ENCODE assay signal across 9 cellular contexts in genomic region chr2:66433945-66434678, GRCh38. TPM values are rescaled to one million over a fixed set of nuclear protein-coding genes. Genes with fewer than 3 reads are reported as not detected.
A peak's percentile ranks its signal among the peaks of the same experiment; 100 is the strongest.
DNase-seq lines count a peak whose midpoint lies in the region; ATAC-seq and TF ChIP-seq lines count a peak whose summit lies in the region.
"Had no signal": no experiment of that assay in that cellular context is flagged by ENCODE, and none has a peak within 500 bp of the region (broad histone marks: within the 10 kb centered on the region; RNA-seq: fewer than 3 reads in every experiment).

No MANE protein-coding gene starts in this region.

- no peaks in the 10 kb centered on the region for H3K79me2 ChIP-seq in mesendoderm (ENCODE audit: control insufficient read depth, insufficient read depth, low read length)

- intact Hi-C loops in tibial artery (cut with DNase I; ENCODE audit: low total_unique reads), result loop anchor here (5.0 to 10.0 kb wide), 3 partner anchors 1218 to 1601 kb away; no protein-coding TSS in a partner anchor

- peak overlapping the region; percentile 95 for H3K4me2 ChIP-seq in mesendoderm (ENCODE audit: low read length)

- H2BK5ac ChIP-seq in mesendoderm (ENCODE audit: low read length), result no peak overlapping the region

- H3K4me1 ChIP-seq in SJSA1 (replicated peaks) (no peaks in the 10 kb centered on the region), endocrine pancreas (ENCODE audit: control insufficient read depth, insufficient read depth, low read length) (no peaks in the 10 kb centered on the region), mesendoderm (ENCODE audit: control insufficient read depth, low read depth, low read length) (no peaks in the 10 kb centered on the region), tibial artery (peaks cover 0 to 6% (median 3%) of the 10 kb centered on the region in 4 donors)

- no peak overlapping the region for H3K23ac ChIP-seq in mesendoderm (ENCODE audit: low read length)

- DNase-seq in stimulated activated naive CD8-positive, alpha-beta T cell treated with anti-CD3 and anti-CD28 coated beads, Interleukin-15, Interleukin-2, amounts not matched to agents 100 U/mL and 50 U/mL, for 24 hours, result no peak
- DNase-seq in HuH-7 (ENCODE audit: low spot score) (peak; percentile 58), SJSA1 (ENCODE audit: low read depth in 1 of 2, low spot score in 2 of 2) (peak; percentile 85 to 86), mesendoderm (peak; percentile 85), tibial artery (peak; percentile 54 to 77)

- H3K9ac ChIP-seq in endocrine pancreas (ENCODE audit: control insufficient read depth, insufficient read depth, low read length) (peak overlapping the region; percentile 27), mesendoderm (ENCODE audit: low read length) (peak overlapping the region; percentile 77)

- peak overlapping the region; percentile 83 for H2BK120ac ChIP-seq in mesendoderm (ENCODE audit: low read depth, low read length)

- H3K36me3 Mint-ChIP-seq in stimulated activated naive CD8-positive, alpha-beta T cell treated with anti-CD3 and anti-CD28 coated beads, Interleukin-15, Interleukin-2, amounts not matched to agents 100 ng/mL and 50 ng/mL, for 24 hours (ENCODE audit: low read depth), result no peaks in the 10 kb centered on the region

- peak overlapping the region; percentile 77 for H2BK15ac ChIP-seq in mesendoderm (replicated peaks; ENCODE audit: low read depth)

- H3K4me1 Mint-ChIP-seq in stimulated activated naive CD8-positive, alpha-beta T cell treated with anti-CD3 and anti-CD28 coated beads, Interleukin-15, Interleukin-2, amounts not matched to agents 100 ng/mL and 50 ng/mL, for 24 hours (ENCODE audit: low read depth), result peaks cover 33% of the 10 kb centered on the region

- H3K9me3 ChIP-seq in SJSA1 (replicated peaks) (no peaks in the 10 kb centered on the region), endocrine pancreas (ENCODE audit: control insufficient read depth, low read length) (no peaks in the 10 kb centered on the region), tibial artery (no peaks in the 10 kb centered on the region)

- H3K27ac ChIP-seq in SJSA1 (peak overlapping the region; percentile 47), mesendoderm (ENCODE audit: low read depth, low read length) (no peak overlapping the region), tibial artery (peak overlapping the region; percentile 83 to 84)

- WGBS in mesendoderm (ENCODE audit: extremely low coverage, insufficient coverage, low lambda C conversion rate), result no CpG with 5 or more reads among the region's 61 CpGs

- H3K36me3 ChIP-seq in SJSA1, result 0 out of 2 replicates have a peak, but pooled peaks cover under 1% of the 10 kb centered on the region
- H3K36me3 ChIP-seq in endocrine pancreas (ENCODE audit: control insufficient read depth, insufficient read depth, low read length), result no peaks in the 10 kb centered on the region
- H3K36me3 ChIP-seq in mesendoderm (ENCODE audit: control insufficient read depth, insufficient read depth, low read length), result no peaks in the 10 kb centered on the region
- H3K36me3 ChIP-seq in tibial artery, result no peaks in the 10 kb centered on the region

- peak overlapping the region; percentile 66 for H3K56ac ChIP-seq in mesendoderm (ENCODE audit: low read length)

- no peak overlapping the region for H4K8ac ChIP-seq in mesendoderm (ENCODE audit: low read depth, low read length)

- ATAC-seq in stimulated activated naive CD8-positive, alpha-beta T cell treated with anti-CD3 and anti-CD28 coated beads, Interleukin-15, Interleukin-2, amounts not matched to agents 100 U/mL and 50 U/mL, for 24 hours, result no peak
- ATAC-seq in GM19452 (IDR thresholded peaks at IDR 0.05; ENCODE audit: unreplicated experiment), result no peak
- ATAC-seq: HCT116 had no signal

- H3K79me1 ChIP-seq in mesendoderm (ENCODE audit: low read length), result no peaks in the 10 kb centered on the region

- H3K27ac Mint-ChIP-seq in stimulated activated naive CD8-positive, alpha-beta T cell treated with anti-CD3 and anti-CD28 coated beads, Interleukin-15, Interleukin-2, amounts not matched to agents 100 ng/mL and 50 ng/mL, for 24 hours, result no peak overlapping the region

- H2AK5ac ChIP-seq in mesendoderm (ENCODE audit: low read length), result no peak overlapping the region

- H3K18ac ChIP-seq in mesendoderm (ENCODE audit: low read length), result peak overlapping the region; percentile 35

- no peak overlapping the region for H4K5ac ChIP-seq in mesendoderm (ENCODE audit: low read length)

- no peaks in the 10 kb centered on the region for H3K9me3 Mint-ChIP-seq in stimulated activated naive CD8-positive, alpha-beta T cell treated with anti-CD3 and anti-CD28 coated beads, Interleukin-15, Interleukin-2, amounts not matched to agents 100 ng/mL and 50 ng/mL, for 24 hours

- no peaks in the 10 kb centered on the region for H3K27me3 ChIP-seq in SJSA1 (replicated peaks)
- no peaks in the 10 kb centered on the region for H3K27me3 ChIP-seq in endocrine pancreas (ENCODE audit: control insufficient read depth, insufficient read depth, low read length)
- H3K27me3 ChIP-seq in mesendoderm (ENCODE audit: insufficient read depth, low read length, poor library complexity), result peaks cover 27% of the 10 kb centered on the region
- no peaks in the 10 kb centered on the region for H3K27me3 ChIP-seq in tibial artery

- no peak overlapping the region for H3K4ac ChIP-seq in mesendoderm (ENCODE audit: low read depth, low read length)

- H3K4me3 Mint-ChIP-seq in stimulated activated naive CD8-positive, alpha-beta T cell treated with anti-CD3 and anti-CD28 coated beads, Interleukin-15, Interleukin-2, amounts not matched to agents 100 ng/mL and 50 ng/mL, for 24 hours, result peak overlapping the region; percentile 83

- H3K4me3 ChIP-seq in SJSA1 (peak overlapping the region; percentile 59), endocrine pancreas (ENCODE audit: control insufficient read depth, insufficient read depth, low read length) (peak overlapping the region; percentile 97), mesendoderm (ENCODE audit: low read length) (peak overlapping the region; percentile 52), tibial artery (peak overlapping the region; percentile 68 to 81)

- no peak for TF ChIP-seq CTCF in tibial artery (IDR thresholded peaks at IDR 0.05)

- H3K27me3 Mint-ChIP-seq in stimulated activated naive CD8-positive, alpha-beta T cell treated with anti-CD3 and anti-CD28 coated beads, Interleukin-15, Interleukin-2, amounts not matched to agents 100 ng/mL and 50 ng/mL, for 24 hours, result peaks cover 90% of the 10 kb centered on the region

RNA-seq across cellular contexts. Expression of gene MEIS1, which starts 0.8 kb away (rescaled TPM):
- total RNA-seq in SJSA1 (2014; rRNA removed; shearing (Covaris generic)), result 4.2 and 6.2 TPM in 2 replicates
- polyA plus RNA-seq in mesendoderm (2013, experiment 1 of 2), result 0.25 TPM
- polyA plus RNA-seq in mesendoderm (2013, experiment 2 of 2), result 0.10 TPM
